1 cellular context compared by ENCODE assay signal in the genomic region with DNA sequence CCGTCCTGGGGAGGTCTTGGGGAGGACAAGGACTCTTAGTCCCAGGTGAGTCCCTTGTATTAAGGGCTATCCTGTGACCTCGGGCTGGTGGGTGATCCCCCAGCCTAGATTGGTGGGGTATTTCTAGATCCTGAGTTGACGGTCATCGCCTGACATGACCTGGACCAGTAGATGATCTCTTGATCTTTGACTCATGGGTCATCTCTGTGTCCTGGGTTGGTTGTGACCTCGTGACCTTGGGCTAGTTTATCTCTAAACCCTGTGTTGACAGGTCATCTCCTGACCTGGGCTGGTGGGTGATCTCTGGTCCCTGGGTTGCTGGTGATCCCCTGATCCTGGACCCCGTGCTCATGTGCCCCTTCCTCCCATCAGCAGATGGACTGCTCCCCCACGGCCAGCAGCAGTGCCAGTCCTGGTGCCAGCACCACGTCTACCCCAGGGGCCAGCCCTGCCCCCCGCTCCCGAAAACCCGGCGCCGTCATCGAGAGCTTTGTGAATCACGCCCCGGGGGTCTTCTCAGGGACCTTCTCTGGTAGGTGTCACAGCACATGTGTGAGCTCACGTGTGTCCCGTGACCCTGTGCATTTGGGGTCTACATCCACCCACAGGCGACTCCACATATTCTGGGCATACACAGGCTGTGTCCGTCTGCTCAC.
TF ChIP-seq lines count a peak whose summit lies in the region.

No MANE protein-coding gene starts in this region.

TF ChIP-seq in K562, 482 proteins besides CTCF, POLR2A, EP300 and RAD21 (continues in another document):
- TF ChIP-seq NFIX (CRISPR knock-in tag; IDR thresholded peaks at IDR 0.05; ENCODE audit: low read depth) = no peak
- TF ChIP-seq GTF2F1 (IDR thresholded peaks at IDR 0.05; ENCODE audit: low read depth, low read length) = no peak
- TF ChIP-seq, protein P1, sequence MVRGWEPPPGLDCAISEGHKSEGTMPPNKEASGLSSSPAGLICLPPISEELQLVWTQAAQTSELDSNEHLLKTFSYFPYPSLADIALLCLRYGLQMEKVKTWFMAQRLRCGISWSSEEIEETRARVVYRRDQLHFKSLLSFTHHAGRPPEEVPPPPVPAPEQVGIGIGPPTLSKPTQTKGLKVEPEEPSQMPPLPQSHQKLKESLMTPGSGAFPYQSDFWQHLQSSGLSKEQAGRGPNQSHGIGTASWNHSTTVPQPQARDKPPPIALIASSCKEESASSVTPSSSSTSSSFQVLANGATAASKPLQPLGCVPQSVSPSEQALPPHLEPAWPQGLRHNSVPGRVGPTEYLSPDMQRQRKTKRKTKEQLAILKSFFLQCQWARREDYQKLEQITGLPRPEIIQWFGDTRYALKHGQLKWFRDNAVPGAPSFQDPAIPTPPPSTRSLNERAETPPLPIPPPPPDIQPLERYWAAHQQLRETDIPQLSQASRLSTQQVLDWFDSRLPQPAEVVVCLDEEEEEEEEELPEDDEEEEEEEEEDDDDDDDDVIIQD (CRISPR knock-in tag; IDR thresholded peaks at IDR 0.05) = no peak
- no peak for TF ChIP-seq MXI1 (IDR thresholded peaks at IDR 0.05; ENCODE audit: low read depth, low read length)
- no peak for TF ChIP-seq CHD4 (IDR thresholded peaks at IDR 0.05; ENCODE audit: insufficient read depth, insufficient replicate concordance, low read depth, low read length, poor library complexity, severe bottlenecking)
- TF ChIP-seq, protein P2, sequence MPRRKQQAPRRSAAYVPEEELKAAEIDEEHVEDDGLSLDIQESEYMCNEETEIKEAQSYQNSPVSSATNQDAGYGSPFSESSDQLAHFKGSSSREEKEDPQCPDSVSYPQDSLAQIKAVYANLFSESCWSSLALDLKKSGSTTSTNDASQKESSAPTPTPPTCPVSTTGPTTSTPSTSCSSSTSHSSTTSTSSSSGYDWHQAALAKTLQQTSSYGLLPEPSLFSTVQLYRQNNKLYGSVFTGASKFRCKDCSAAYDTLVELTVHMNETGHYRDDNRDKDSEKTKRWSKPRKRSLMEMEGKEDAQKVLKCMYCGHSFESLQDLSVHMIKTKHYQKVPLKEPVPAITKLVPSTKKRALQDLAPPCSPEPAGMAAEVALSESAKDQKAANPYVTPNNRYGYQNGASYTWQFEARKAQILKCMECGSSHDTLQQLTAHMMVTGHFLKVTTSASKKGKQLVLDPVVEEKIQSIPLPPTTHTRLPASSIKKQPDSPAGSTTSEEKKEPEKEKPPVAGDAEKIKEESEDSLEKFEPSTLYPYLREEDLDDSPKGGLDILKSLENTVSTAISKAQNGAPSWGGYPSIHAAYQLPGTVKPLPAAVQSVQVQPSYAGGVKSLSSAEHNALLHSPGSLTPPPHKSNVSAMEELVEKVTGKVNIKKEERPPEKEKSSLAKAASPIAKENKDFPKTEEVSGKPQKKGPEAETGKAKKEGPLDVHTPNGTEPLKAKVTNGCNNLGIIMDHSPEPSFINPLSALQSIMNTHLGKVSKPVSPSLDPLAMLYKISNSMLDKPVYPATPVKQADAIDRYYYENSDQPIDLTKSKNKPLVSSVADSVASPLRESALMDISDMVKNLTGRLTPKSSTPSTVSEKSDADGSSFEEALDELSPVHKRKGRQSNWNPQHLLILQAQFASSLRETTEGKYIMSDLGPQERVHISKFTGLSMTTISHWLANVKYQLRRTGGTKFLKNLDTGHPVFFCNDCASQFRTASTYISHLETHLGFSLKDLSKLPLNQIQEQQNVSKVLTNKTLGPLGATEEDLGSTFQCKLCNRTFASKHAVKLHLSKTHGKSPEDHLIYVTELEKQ (CRISPR knock-in tag; IDR thresholded peaks at IDR 0.05) = no peak
- no peak for TF ChIP-seq PML (IDR thresholded peaks at IDR 0.05; ENCODE audit: low read length)
- no peak for TF ChIP-seq ZNF133 (CRISPR knock-in tag; IDR thresholded peaks at IDR 0.05)
- TF ChIP-seq NFATC3 (IDR thresholded peaks at IDR 0.05) = no peak
- TF ChIP-seq HDAC1 (IDR thresholded peaks at IDR 0.05) = no peak; a peak in 1 of 4 replicates
- no peak for TF ChIP-seq ZBTB8A (IDR thresholded peaks at IDR 0.05; ENCODE audit: partially characterized antibody)
- TF ChIP-seq NR2C1 (IDR thresholded peaks at IDR 0.05) = 0 out of 2 replicates have a peak, but pooled peaks have one; percentile 19
- peak; percentile 48 for TF ChIP-seq NR2C1 (tag; IDR thresholded peaks at IDR 0.05)
- TF ChIP-seq, protein P3, sequence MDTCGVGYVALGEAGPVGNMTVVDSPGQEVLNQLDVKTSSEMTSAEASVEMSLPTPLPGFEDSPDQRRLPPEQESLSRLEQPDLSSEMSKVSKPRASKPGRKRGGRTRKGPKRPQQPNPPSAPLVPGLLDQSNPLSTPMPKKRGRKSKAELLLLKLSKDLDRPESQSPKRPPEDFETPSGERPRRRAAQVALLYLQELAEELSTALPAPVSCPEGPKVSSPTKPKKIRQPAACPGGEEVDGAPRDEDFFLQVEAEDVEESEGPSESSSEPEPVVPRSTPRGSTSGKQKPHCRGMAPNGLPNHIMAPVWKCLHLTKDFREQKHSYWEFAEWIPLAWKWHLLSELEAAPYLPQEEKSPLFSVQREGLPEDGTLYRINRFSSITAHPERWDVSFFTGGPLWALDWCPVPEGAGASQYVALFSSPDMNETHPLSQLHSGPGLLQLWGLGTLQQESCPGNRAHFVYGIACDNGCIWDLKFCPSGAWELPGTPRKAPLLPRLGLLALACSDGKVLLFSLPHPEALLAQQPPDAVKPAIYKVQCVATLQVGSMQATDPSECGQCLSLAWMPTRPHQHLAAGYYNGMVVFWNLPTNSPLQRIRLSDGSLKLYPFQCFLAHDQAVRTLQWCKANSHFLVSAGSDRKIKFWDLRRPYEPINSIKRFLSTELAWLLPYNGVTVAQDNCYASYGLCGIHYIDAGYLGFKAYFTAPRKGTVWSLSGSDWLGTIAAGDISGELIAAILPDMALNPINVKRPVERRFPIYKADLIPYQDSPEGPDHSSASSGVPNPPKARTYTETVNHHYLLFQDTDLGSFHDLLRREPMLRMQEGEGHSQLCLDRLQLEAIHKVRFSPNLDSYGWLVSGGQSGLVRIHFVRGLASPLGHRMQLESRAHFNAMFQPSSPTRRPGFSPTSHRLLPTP (IDR thresholded peaks at IDR 0.05; ENCODE audit: borderline replicate concordance, extremely low read depth, insufficient read length) = no peak
- no peak for TF ChIP-seq ZNF212 (CRISPR knock-in tag; IDR thresholded peaks at IDR 0.05)
- TF ChIP-seq ZSCAN32 (CRISPR knock-in tag; IDR thresholded peaks at IDR 0.05) = no peak
- TF ChIP-seq PHB2 (IDR thresholded peaks at IDR 0.05; ENCODE audit: low read depth) = no peak
- TF ChIP-seq, protein P4, sequence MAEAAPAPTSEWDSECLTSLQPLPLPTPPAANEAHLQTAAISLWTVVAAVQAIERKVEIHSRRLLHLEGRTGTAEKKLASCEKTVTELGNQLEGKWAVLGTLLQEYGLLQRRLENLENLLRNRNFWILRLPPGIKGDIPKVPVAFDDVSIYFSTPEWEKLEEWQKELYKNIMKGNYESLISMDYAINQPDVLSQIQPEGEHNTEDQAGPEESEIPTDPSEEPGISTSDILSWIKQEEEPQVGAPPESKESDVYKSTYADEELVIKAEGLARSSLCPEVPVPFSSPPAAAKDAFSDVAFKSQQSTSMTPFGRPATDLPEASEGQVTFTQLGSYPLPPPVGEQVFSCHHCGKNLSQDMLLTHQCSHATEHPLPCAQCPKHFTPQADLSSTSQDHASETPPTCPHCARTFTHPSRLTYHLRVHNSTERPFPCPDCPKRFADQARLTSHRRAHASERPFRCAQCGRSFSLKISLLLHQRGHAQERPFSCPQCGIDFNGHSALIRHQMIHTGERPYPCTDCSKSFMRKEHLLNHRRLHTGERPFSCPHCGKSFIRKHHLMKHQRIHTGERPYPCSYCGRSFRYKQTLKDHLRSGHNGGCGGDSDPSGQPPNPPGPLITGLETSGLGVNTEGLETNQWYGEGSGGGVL (CRISPR knock-in tag; IDR thresholded peaks at IDR 0.05) = no peak
- TF ChIP-seq ZNF77 (CRISPR knock-in tag; IDR thresholded peaks at IDR 0.05) = no peak
- TF ChIP-seq, protein P5, sequence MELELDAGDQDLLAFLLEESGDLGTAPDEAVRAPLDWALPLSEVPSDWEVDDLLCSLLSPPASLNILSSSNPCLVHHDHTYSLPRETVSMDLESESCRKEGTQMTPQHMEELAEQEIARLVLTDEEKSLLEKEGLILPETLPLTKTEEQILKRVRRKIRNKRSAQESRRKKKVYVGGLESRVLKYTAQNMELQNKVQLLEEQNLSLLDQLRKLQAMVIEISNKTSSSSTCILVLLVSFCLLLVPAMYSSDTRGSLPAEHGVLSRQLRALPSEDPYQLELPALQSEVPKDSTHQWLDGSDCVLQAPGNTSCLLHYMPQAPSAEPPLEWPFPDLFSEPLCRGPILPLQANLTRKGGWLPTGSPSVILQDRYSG (tag; conservative IDR thresholded peaks at IDR 0.05; ENCODE audit: low read depth) = no peak
- TF ChIP-seq, protein P6, sequence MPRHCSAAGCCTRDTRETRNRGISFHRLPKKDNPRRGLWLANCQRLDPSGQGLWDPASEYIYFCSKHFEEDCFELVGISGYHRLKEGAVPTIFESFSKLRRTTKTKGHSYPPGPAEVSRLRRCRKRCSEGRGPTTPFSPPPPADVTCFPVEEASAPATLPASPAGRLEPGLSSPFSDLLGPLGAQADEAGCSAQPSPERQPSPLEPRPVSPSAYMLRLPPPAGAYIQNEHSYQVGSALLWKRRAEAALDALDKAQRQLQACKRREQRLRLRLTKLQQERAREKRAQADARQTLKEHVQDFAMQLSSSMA (CRISPR knock-in tag; IDR thresholded peaks at IDR 0.05) = no peak
- TF ChIP-seq SRF (CRISPR knock-in tag; IDR thresholded peaks at IDR 0.05) = no peak
- no peak for TF ChIP-seq RBM22 (IDR thresholded peaks at IDR 0.05; ENCODE audit: low read depth, low read length, poor library complexity, severe bottlenecking)
- no peak for TF ChIP-seq MTA2 (IDR thresholded peaks at IDR 0.05; ENCODE audit: low read depth)
- no peak for TF ChIP-seq PHB (CRISPR knock-in tag; IDR thresholded peaks at IDR 0.05)
- TF ChIP-seq CBFA2T2 (conservative IDR thresholded peaks at IDR 0.05) = no peak
- TF ChIP-seq, protein P7, sequence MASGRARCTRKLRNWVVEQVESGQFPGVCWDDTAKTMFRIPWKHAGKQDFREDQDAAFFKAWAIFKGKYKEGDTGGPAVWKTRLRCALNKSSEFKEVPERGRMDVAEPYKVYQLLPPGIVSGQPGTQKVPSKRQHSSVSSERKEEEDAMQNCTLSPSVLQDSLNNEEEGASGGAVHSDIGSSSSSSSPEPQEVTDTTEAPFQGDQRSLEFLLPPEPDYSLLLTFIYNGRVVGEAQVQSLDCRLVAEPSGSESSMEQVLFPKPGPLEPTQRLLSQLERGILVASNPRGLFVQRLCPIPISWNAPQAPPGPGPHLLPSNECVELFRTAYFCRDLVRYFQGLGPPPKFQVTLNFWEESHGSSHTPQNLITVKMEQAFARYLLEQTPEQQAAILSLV (tag; IDR thresholded peaks at IDR 0.05) = no peak
- TF ChIP-seq NR3C1 (CRISPR knock-in tag; IDR thresholded peaks at IDR 0.05) = no peak
- 0 out of 2 replicates have a peak, but pooled peaks have one; percentile 2 for TF ChIP-seq SUPT5H (IDR thresholded peaks at IDR 0.05)
- TF ChIP-seq POLR2AphosphoS5 (IDR thresholded peaks at IDR 0.05; ENCODE audit: control insufficient read depth, insufficient read depth, low read depth, low read length) = no peak; the same call in 1 of the 2 replicates
- TF ChIP-seq MTA3 (IDR thresholded peaks at IDR 0.05; ENCODE audit: borderline replicate concordance) = no peak
- TF ChIP-seq, protein P8, sequence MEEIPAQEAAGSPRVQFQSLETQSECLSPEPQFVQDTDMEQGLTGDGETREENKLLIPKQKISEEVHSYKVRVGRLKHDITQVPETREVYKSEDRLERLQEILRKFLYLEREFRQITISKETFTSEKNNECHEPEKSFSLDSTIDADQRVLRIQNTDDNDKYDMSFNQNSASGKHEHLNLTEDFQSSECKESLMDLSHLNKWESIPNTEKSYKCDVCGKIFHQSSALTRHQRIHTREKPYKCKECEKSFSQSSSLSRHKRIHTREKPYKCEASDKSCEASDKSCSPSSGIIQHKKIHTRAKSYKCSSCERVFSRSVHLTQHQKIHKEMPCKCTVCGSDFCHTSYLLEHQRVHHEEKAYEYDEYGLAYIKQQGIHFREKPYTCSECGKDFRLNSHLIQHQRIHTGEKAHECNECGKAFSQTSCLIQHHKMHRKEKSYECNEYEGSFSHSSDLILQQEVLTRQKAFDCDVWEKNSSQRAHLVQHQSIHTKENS (CRISPR knock-in tag; IDR thresholded peaks at IDR 0.05) = no peak
- TF ChIP-seq KLF10 (CRISPR knock-in tag; IDR thresholded peaks at IDR 0.05) = no peak
- no peak for TF ChIP-seq NFXL1 (CRISPR knock-in tag; IDR thresholded peaks at IDR 0.05)
- TF ChIP-seq JUNB (CRISPR knock-in tag; conservative IDR thresholded peaks at IDR 0.05) = no peak
- TF ChIP-seq, protein P9, sequence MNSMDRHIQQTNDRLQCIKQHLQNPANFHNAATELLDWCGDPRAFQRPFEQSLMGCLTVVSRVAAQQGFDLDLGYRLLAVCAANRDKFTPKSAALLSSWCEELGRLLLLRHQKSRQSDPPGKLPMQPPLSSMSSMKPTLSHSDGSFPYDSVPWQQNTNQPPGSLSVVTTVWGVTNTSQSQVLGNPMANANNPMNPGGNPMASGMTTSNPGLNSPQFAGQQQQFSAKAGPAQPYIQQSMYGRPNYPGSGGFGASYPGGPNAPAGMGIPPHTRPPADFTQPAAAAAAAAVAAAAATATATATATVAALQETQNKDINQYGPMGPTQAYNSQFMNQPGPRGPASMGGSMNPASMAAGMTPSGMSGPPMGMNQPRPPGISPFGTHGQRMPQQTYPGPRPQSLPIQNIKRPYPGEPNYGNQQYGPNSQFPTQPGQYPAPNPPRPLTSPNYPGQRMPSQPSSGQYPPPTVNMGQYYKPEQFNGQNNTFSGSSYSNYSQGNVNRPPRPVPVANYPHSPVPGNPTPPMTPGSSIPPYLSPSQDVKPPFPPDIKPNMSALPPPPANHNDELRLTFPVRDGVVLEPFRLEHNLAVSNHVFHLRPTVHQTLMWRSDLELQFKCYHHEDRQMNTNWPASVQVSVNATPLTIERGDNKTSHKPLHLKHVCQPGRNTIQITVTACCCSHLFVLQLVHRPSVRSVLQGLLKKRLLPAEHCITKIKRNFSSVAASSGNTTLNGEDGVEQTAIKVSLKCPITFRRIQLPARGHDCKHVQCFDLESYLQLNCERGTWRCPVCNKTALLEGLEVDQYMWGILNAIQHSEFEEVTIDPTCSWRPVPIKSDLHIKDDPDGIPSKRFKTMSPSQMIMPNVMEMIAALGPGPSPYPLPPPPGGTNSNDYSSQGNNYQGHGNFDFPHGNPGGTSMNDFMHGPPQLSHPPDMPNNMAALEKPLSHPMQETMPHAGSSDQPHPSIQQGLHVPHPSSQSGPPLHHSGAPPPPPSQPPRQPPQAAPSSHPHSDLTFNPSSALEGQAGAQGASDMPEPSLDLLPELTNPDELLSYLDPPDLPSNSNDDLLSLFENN (IDR thresholded peaks at IDR 0.05; ENCODE audit: low read depth in 2 of 2, low read length in 2 of 2) = no peak
- TF ChIP-seq SMAD4 (CRISPR knock-in tag; conservative IDR thresholded peaks at IDR 0.05) = no peak
- no peak for TF ChIP-seq ZNF778 (CRISPR knock-in tag; IDR thresholded peaks at IDR 0.05)
- no peak for TF ChIP-seq EWSR1 (IDR thresholded peaks at IDR 0.05; ENCODE audit: borderline replicate concordance, low read depth, partially characterized antibody)
- TF ChIP-seq BRF1 (IDR thresholded peaks at IDR 0.05; ENCODE audit: borderline replicate concordance, extremely low read depth, insufficient read length) = no peak
- TF ChIP-seq KDM1A (IDR thresholded peaks at IDR 0.05) = no peak
- TF ChIP-seq, protein P10, sequence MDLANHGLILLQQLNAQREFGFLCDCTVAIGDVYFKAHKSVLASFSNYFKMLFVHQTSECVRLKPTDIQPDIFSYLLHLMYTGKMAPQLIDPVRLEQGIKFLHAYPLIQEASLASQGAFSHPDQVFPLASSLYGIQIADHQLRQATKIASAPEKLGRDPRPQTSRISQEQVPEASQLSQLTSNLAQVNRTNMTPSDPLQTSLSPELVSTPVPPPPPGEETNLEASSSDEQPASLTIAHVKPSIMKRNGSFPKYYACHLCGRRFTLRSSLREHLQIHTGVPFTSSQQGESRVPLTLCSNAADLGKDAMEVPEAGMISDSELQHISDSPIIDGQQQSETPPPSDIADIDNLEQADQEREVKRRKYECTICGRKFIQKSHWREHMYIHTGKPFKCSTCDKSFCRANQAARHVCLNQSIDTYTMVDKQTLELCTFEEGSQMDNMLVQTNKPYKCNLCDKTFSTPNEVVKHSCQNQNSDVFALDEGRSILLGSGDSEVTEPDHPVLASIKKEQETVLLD (IDR thresholded peaks at IDR 0.05) = no peak
